In genomic region chr20:61874421-61875068, GRCh38 we compare ENCODE assay signal across 10 cellular contexts.
DNase-seq lines count a peak whose midpoint lies in the region; ATAC-seq and TF ChIP-seq lines count a peak whose summit lies in the region.
"Had no signal": no experiment of that assay in that cellular context is flagged by ENCODE, and none has a peak within 500 bp of the region (broad histone marks: within the 10 kb centered on the region; RNA-seq: fewer than 3 reads in every experiment).

No MANE protein-coding gene starts in this region.

- ATAC-seq in GM18909 (IDR thresholded peaks at IDR 0.05; ENCODE audit: poor library complexity, unreplicated experiment): no peak
- ATAC-seq: GM12878 had no signal

- DNase-seq in ELR (ENCODE audit: low read depth) (peak; percentile 33), NAMALWA (ENCODE audit: low spot score) (peak; percentile 25), astrocyte of the cerebellum (ENCODE audit: low read depth) (no peak), iris pigment epithelial cell (ENCODE audit: low read depth) (peak; percentile 35), suprapubic skin (ENCODE audit: low spot score in 2 of 2) (no peak), stomach (no peak)
- DNase-seq: activated naive CD4-positive, alpha-beta T cell treated with Interleukin-2 at 50 U/mL for 16 hours; T-helper 2 cell had no signal

- H3K4me1 ChIP-seq in suprapubic skin (no peaks in the 10 kb centered on the region), stomach (no peaks in the 10 kb centered on the region)

- TF ChIP-seq POLR2A in suprapubic skin (IDR thresholded peaks at IDR 0.05): no peak
- no peak for TF ChIP-seq POLR2A in stomach (IDR thresholded peaks at IDR 0.05)

- TF ChIP-seq EP300 in suprapubic skin (IDR thresholded peaks at IDR 0.05) (no peak), stomach (IDR thresholded peaks at IDR 0.05) (no peak)

- WGBS in suprapubic skin: 22% methylated on average over 15 of the region's 27 CpGs
- 48 to 72% (median 56%) methylated on average over 14 to 27 of the region's 27 CpGs for WGBS in stomach, 5 donors

- in situ Hi-C loops in astrocyte of the cerebellum (cut with HindIII; ENCODE audit: low sequenced_read_pairs): no loop called here

- peaks cover 47% of the 10 kb centered on the region for H3K27me3 ChIP-seq in suprapubic skin
- H3K27me3 ChIP-seq in stomach: peaks cover 0 to 62% (median 0%) of the 10 kb centered on the region in 3 donors

- H3K9me3 ChIP-seq in suprapubic skin (peaks cover 7% of the 10 kb centered on the region), stomach (peaks cover 0 to 17% (median 9%) of the 10 kb centered on the region in 4 donors)

- peak; percentile 32 for TF ChIP-seq CTCF in astrocyte of the cerebellum (IDR thresholded peaks at IDR 0.05; ENCODE audit: low read depth, low read length, missing control alignments)
- TF ChIP-seq CTCF in suprapubic skin (IDR thresholded peaks at IDR 0.05): peak in 1 of 2 donors; percentile 21
- TF ChIP-seq CTCF in stomach (IDR thresholded peaks at IDR 0.05): no peak

- intact Hi-C loops in stomach (cut with DNase I; ENCODE audit: low total_unique reads): no loop called here

- H3K36me3 ChIP-seq in suprapubic skin: no peaks in the 10 kb centered on the region
- no peaks in the 10 kb centered on the region for H3K36me3 ChIP-seq in stomach

- H3K27ac ChIP-seq in suprapubic skin (no peak overlapping the region), stomach (no peak overlapping the region)

- H3K4me3 ChIP-seq in astrocyte of the cerebellum (ENCODE audit: low read depth, low read length) (no peak overlapping the region), suprapubic skin (no peak overlapping the region), stomach (no peak overlapping the region)
- H3K4me3 ChIP-seq: GM12878 had no signal

Comparison
In these comparisons a context has a peak if more than half of its experiments do, and no peak if none do; other contexts are left out.
1. DNase-seq: peak in ELR (single experiment), NAMALWA (single experiment) and iris pigment epithelial cell (single experiment); none in astrocyte of the cerebellum (single experiment), suprapubic skin (0 of 2) and stomach (single experiment).